Comparison of ENCODE assay signal across 24 cellular contexts in the genomic region with DNA sequence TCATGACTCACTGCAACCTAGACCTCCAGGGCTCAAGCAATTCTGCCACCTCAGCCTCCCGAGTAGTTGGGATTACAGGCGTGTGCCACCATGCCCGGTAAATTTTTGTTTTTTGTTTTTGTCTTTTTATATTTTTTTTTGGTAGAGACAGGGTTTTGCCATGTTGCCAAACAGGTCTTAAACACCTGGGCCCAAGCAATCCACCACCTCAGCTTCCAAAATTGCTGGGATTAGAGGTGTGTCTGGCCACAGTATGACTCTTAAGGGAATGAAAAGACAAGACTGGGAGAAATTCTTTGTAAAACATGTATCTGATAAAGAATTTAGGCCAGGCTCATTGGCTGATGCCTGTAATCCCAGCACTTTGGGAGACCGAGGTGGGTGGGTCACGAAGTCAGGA.
"Had no signal": no experiment of that assay in that cellular context is flagged by ENCODE, and none has a peak within 500 bp of the region (broad histone marks: within the 10 kb centered on the region; RNA-seq: fewer than 3 reads in every experiment).

No MANE protein-coding gene starts in this region.

- H3K9ac ChIP-seq: neural progenitor cell, parathyroid adenoma had no signal

- H3K4me3 ChIP-seq: neural progenitor cell, ovary, psoas muscle, right lobe of liver, sigmoid colon, stomach, thoracic aorta, thyroid gland, tibial nerve, upper lobe of right lung, uterus had no signal

- DNase-seq: natural killer cell; occipital lobe; ovary; posterior cingulate gyrus; psoas muscle; right cardiac atrium; right lobe of liver; sigmoid colon; small intestine; stimulated activated CD4-positive, alpha-beta T cell treated with anti-CD3 and anti-CD28 coated beads, Interleukin-15, amount 100 ng/mL, for 24 hours; stimulated activated CD4-positive, alpha-beta T cell treated with anti-CD3 and anti-CD28 coated beads, Interleukin-2, amount 100 ng/mL, for 24 hours; stimulated activated CD4-positive, alpha-beta T cell treated with anti-CD3 and anti-CD28 coated beads, Interleukin-2, amount 100 ng/mL, for 48 hours; stimulated activated CD4-positive, alpha-beta T cell treated with anti-CD3 and anti-CD28 coated beads, Interleukin-4, amount 100 ng/mL, for 24 hours; stimulated activated naive B cell treated with anti-CD40 and anti-IgM and Interleukin-4, amounts not matched to agents 10 μg/mL and 1 μg/mL and 100 μg/mL, for 72 hours; stimulated activated naive CD4-positive, alpha-beta T cell treated with Interleukin-2 at 50 U/mL for 16 hours; stomach; thyroid gland; upper lobe of right lung; uterus had no signal

- H3K27me3 ChIP-seq: neural progenitor cell, ovary, right lobe of liver, sigmoid colon, thyroid gland, tibial nerve, upper lobe of right lung, uterus had no signal

- H3K4me2 ChIP-seq: neural progenitor cell had no signal

- H3K36me3 ChIP-seq: neural progenitor cell, ovary, right lobe of liver, sigmoid colon, stomach, thoracic aorta, thyroid gland, tibial nerve, upper lobe of right lung, uterus had no signal

- H2AFZ ChIP-seq: neural progenitor cell, parathyroid adenoma had no signal

- H3K79me2 ChIP-seq: parathyroid adenoma had no signal

- H3K27ac ChIP-seq: neural progenitor cell, ovary, parathyroid adenoma, psoas muscle, right lobe of liver, sigmoid colon, stomach, thoracic aorta, thyroid gland, tibial nerve, upper lobe of right lung, uterus had no signal

- ATAC-seq: natural killer cell; psoas muscle; right cardiac atrium; right lobe of liver; stimulated activated effector memory CD8-positive, alpha-beta T cell treated with anti-CD3 and anti-CD28 coated beads, Interleukin-12 subunit alpha, Interleukin-12 subunit beta, amount 100 ng/mL, for 72 hours; stimulated activated naive B cell treated with anti-CD40 and anti-IgM and Interleukin-4, amounts not matched to agents 10 μg/mL and 1 μg/mL and 100 μg/mL, for 72 hours; upper lobe of right lung had no signal

- H3K9me3 ChIP-seq: ovary, psoas muscle, right lobe of liver, sigmoid colon, stomach, thoracic aorta, thyroid gland, tibial nerve, upper lobe of right lung, uterus had no signal

- H3K4me1 ChIP-seq: parathyroid adenoma, psoas muscle, right lobe of liver, stomach, thyroid gland, upper lobe of right lung, uterus had no signal
